20 cellular contexts compared by ENCODE assay signal in genomic region chr2:96698221-96698861, GRCh38. TPM values are rescaled to one million over a fixed set of nuclear protein-coding genes. Genes with fewer than 3 reads are reported as not detected.
A peak's percentile ranks its signal among the peaks of the same experiment; 100 is the strongest.
DNase-seq lines count a peak whose midpoint lies in the region; ATAC-seq and TF ChIP-seq lines count a peak whose summit lies in the region.
"Had no signal": no experiment of that assay in that cellular context is flagged by ENCODE, and none has a peak within 500 bp of the region (broad histone marks: within the 10 kb centered on the region; RNA-seq: fewer than 3 reads in every experiment).

No MANE protein-coding gene starts in this region.

- no peak overlapping the region for H4K8ac ChIP-seq in neuronal stem cell (ENCODE audit: low read depth, low read length)

- H3K18ac ChIP-seq in neuronal stem cell (ENCODE audit: low read length): no peak overlapping the region

- H3K36me3 ChIP-seq in neuronal stem cell (replicated peaks in 1 of 2; ENCODE audit: control insufficient read depth in 2 of 2, insufficient read depth in 2 of 2, low read length in 2 of 2) (peaks cover 4 to 17% of the 10 kb centered on the region in 2 donors), ascending aorta (peaks cover 3 to 5% of the 10 kb centered on the region in 2 donors)
- H3K36me3 ChIP-seq: MG63 had no signal

- no peak overlapping the region for H2BK5ac ChIP-seq in neuronal stem cell (ENCODE audit: low read length)

- WGBS in neuronal stem cell (ENCODE audit: extremely low coverage in 2 of 2, insufficient read length in 2 of 2, insufficient replicate concordance in 1 of 2), 2 donors: no CpG with 5 or more reads among the region's 14 CpGs

- no peak overlapping the region for H2AK5ac ChIP-seq in neuronal stem cell (ENCODE audit: low read depth, low read length)

- H3K4me3 ChIP-seq in epithelial cell of esophagus (ENCODE audit: low read length): no peak overlapping the region
- no peak overlapping the region for H3K4me3 ChIP-seq in neuronal stem cell (ENCODE audit: low read length in 2 of 2)
- H3K4me3 ChIP-seq in ascending aorta: no peak overlapping the region
- H3K4me3 ChIP-seq: MG63, SK-N-MC had no signal

- ATAC-seq in stimulated activated naive CD8-positive, alpha-beta T cell treated with anti-CD3 and anti-CD28 coated beads, Interleukin-15, amount 100 ng/mL, for 72 hours: peak; percentile 9
- no peak for ATAC-seq in stimulated activated naive CD8-positive, alpha-beta T cell treated with anti-CD3 and anti-CD28 coated beads, Interleukin-15, Interleukin-2, amounts not matched to agents 100 U/mL and 50 U/mL, for 24 hours
- no peak for ATAC-seq in HG02840 (IDR thresholded peaks at IDR 0.05; ENCODE audit: low FRiP score, unreplicated experiment)

- H3K27me3 Mint-ChIP-seq in stimulated activated naive CD8-positive, alpha-beta T cell treated with anti-CD3 and anti-CD28 coated beads, Interleukin-15, amount 100 ng/mL, for 72 hours: no peaks in the 10 kb centered on the region
- H3K27me3 Mint-ChIP-seq: CD8-positive, alpha-beta memory T cell had no signal

- intact Hi-C loops in ascending aorta (cut with DNase I): no loop called here

- TF ChIP-seq CTCF in epithelial cell of esophagus (IDR thresholded peaks at IDR 0.05; ENCODE audit: insufficient read depth, low read depth, low read length, missing control alignments) (no peak), ascending aorta (IDR thresholded peaks at IDR 0.05) (no peak)

- no peak overlapping the region for H3K9ac ChIP-seq in neuronal stem cell (ENCODE audit: low read depth, low read length, poor library complexity)

- no peak overlapping the region for H3K27ac Mint-ChIP-seq in stimulated activated naive CD8-positive, alpha-beta T cell treated with anti-CD3 and anti-CD28 coated beads, Interleukin-15, amount 100 ng/mL, for 72 hours

- no peaks in the 10 kb centered on the region for H3K79me1 ChIP-seq in neuronal stem cell (ENCODE audit: low read depth, low read length)

- H2BK12ac ChIP-seq in neuronal stem cell (ENCODE audit: low read length): no peak overlapping the region

- no peak overlapping the region for H3K4ac ChIP-seq in neuronal stem cell (ENCODE audit: low read length)

- H3K4me1 ChIP-seq in neuronal stem cell (ENCODE audit: control insufficient read depth in 2 of 2, insufficient read depth in 1 of 2, low read depth in 1 of 2, low read length in 2 of 2) (no peaks in the 10 kb centered on the region), ascending aorta (no peaks in the 10 kb centered on the region)

- no peak overlapping the region for H2BK15ac ChIP-seq in neuronal stem cell (ENCODE audit: low read length)

- H3K14ac ChIP-seq in neuronal stem cell (ENCODE audit: low read length): no peak overlapping the region

- H3K4me1 Mint-ChIP-seq in stimulated activated naive CD8-positive, alpha-beta T cell treated with anti-CD3 and anti-CD28 coated beads, Interleukin-15, amount 100 ng/mL, for 72 hours: no peaks in the 10 kb centered on the region
- H3K4me1 Mint-ChIP-seq: CD8-positive, alpha-beta memory T cell had no signal

- H3K23ac ChIP-seq in neuronal stem cell (ENCODE audit: low read depth, low read length, poor library complexity): peak overlapping the region; percentile 55

- H3K27ac ChIP-seq in neuronal stem cell (replicated peaks; ENCODE audit: low read length): no peak overlapping the region
- H3K27ac ChIP-seq in ascending aorta: no peak overlapping the region
- H3K27ac ChIP-seq: C4-2B, SK-N-MC had no signal

- no peak overlapping the region for H4K91ac ChIP-seq in neuronal stem cell (ENCODE audit: low read depth, low read length, poor library complexity)

- no peaks in the 10 kb centered on the region for H3K9me3 ChIP-seq in neuronal stem cell (replicated peaks in 1 of 2; ENCODE audit: control insufficient read depth in 2 of 2, insufficient read depth in 1 of 2, low read depth in 1 of 2, low read length in 2 of 2)
- no peaks in the 10 kb centered on the region for H3K9me3 ChIP-seq in ascending aorta
- H3K9me3 ChIP-seq: MG63 had no signal

- no peaks in the 10 kb centered on the region for H3K9me3 Mint-ChIP-seq in stimulated activated naive CD8-positive, alpha-beta T cell treated with anti-CD3 and anti-CD28 coated beads, Interleukin-15, amount 100 ng/mL, for 72 hours
- H3K9me3 Mint-ChIP-seq: CD8-positive, alpha-beta memory T cell had no signal

- H3K4me2 ChIP-seq in neuronal stem cell (ENCODE audit: insufficient read depth, low read length, poor library complexity, severe bottlenecking): no peak overlapping the region

- H2AFZ ChIP-seq in neuronal stem cell (ENCODE audit: low read length): no peak overlapping the region

- H3K4me3 Mint-ChIP-seq in stimulated activated naive CD8-positive, alpha-beta T cell treated with anti-CD3 and anti-CD28 coated beads, Interleukin-15, amount 100 ng/mL, for 72 hours: no peak overlapping the region
- H3K4me3 Mint-ChIP-seq: CD8-positive, alpha-beta memory T cell had no signal

- no peak for DNase-seq in stimulated activated naive CD8-positive, alpha-beta T cell treated with anti-CD3 and anti-CD28 coated beads, Interleukin-15, amount 100 ng/mL, for 72 hours
- no peak for DNase-seq in stimulated activated naive CD8-positive, alpha-beta T cell treated with anti-CD3 and anti-CD28 coated beads, Interleukin-15, Interleukin-2, amounts not matched to agents 100 U/mL and 50 U/mL, for 24 hours
- DNase-seq in epithelial cell of esophagus (ENCODE audit: low read depth): peak; percentile 91
- DNase-seq in neuronal stem cell (ENCODE audit: low spot score): no peak
- no peak for DNase-seq in ascending aorta (ENCODE audit: low spot score in 2 of 2)
- no peak for DNase-seq in SW 1271 (lab: John Stamatoyannopoulos, UW)
- DNase-seq: Calu3; CD8-positive, alpha-beta memory T cell; DMS153; Kasumi-1; MG63; NCI-H1417; NCI-H1694 treated with DMSO at 0.1 percent for 48 hours; NCI-H2081 treated with DMSO at 0.1 percent for 48 hours; NCI-H526; SHP77 treated with DMSO at 0.1 percent for 48 hours had no signal

- no peaks in the 10 kb centered on the region for H3K27me3 ChIP-seq in neuronal stem cell (ENCODE audit: control insufficient read depth in 3 of 3, insufficient read depth in 3 of 3, low read depth in 1 of 3, low read length in 3 of 3)
- no peaks in the 10 kb centered on the region for H3K27me3 ChIP-seq in ascending aorta
- H3K27me3 ChIP-seq: MG63 had no signal

- H2BK120ac ChIP-seq in neuronal stem cell (ENCODE audit: low read depth, low read length): no peak overlapping the region

RNA-seq across cellular contexts. Expression of gene LMAN2L, which starts 41.5 kb away (rescaled TPM):
- polyA plus RNA-seq in neuronal stem cell (2013, experiment 1 of 2): 17.6 TPM
- polyA plus RNA-seq in neuronal stem cell (2013, experiment 2 of 2): 18.5 TPM
- total RNA-seq in ascending aorta: 9.5 TPM

RNA-seq across cellular contexts. Expression of gene FER1L5, which starts 55.8 kb away (rescaled TPM):
- polyA plus RNA-seq in neuronal stem cell (2013, experiment 1 of 2): 0.47 TPM
- 0.47 TPM for polyA plus RNA-seq in neuronal stem cell (2013, experiment 2 of 2)
- total RNA-seq in ascending aorta: not detected
- total RNA-seq: Calu3; CD8-positive, alpha-beta memory T cell; H4 had no signal
- polyA plus RNA-seq: CD8-positive, alpha-beta memory T cell had no signal
